In the genomic region with DNA sequence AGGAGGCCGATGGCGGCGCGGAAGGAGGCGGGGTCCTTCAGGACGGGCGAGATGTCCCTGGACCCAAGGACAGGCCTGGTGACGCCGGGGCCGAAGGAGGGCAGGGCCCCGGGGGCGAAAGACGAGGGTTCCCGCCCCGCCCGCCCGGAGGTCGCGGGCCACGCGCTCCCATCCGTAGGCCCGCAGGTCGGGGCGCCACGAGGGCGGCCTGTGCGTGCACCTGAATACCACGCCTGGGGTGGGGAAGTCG, we compare ENCODE assay signal across 1 cellular context.
TF ChIP-seq lines count a peak whose summit lies in the region.

No MANE protein-coding gene starts in this region.

TF ChIP-seq in SK-N-SH treated with all-trans-retinoic acid at 6 μM for 48 hours, 23 proteins besides CTCF, POLR2A, EP300 and RAD21 (continued from another document):
- TF ChIP-seq CSRNP3 (CRISPR knock-in tag; IDR thresholded peaks at IDR 0.05) (no peak), TSHZ2 (CRISPR knock-in tag; IDR thresholded peaks at IDR 0.05) (no peak), POU6F1 (CRISPR knock-in tag; IDR thresholded peaks at IDR 0.05; ENCODE audit: borderline replicate concordance, low read depth) (no peak), CREB5 (CRISPR knock-in tag; IDR thresholded peaks at IDR 0.05; ENCODE audit: low read depth) (no peak), OSR1 (CRISPR knock-in tag; IDR thresholded peaks at IDR 0.05) (no peak), ZFP30 (CRISPR knock-in tag; IDR thresholded peaks at IDR 0.05) (no peak), GLIS3 (CRISPR knock-in tag; IDR thresholded peaks at IDR 0.05) (no peak), PPARA (CRISPR knock-in tag; IDR thresholded peaks at IDR 0.05; ENCODE audit: borderline replicate concordance) (no peak), ZC3H10 (CRISPR knock-in tag; IDR thresholded peaks at IDR 0.05) (no peak)
TF ChIP-seq in SK-N-SH treated with all-trans-retinoic acid at 6 μM for 48 hours: peak in this region for 0.
